12 cellular contexts compared by ENCODE assay signal in genomic region chr21:42047821-42048613, GRCh38. TPM values are rescaled to one million over a fixed set of nuclear protein-coding genes. Genes with fewer than 3 reads are reported as not detected.
DNase-seq lines count a peak whose midpoint lies in the region; ATAC-seq and TF ChIP-seq lines count a peak whose summit lies in the region.
"Had no signal": no experiment of that assay in that cellular context is flagged by ENCODE, and none has a peak within 500 bp of the region (broad histone marks: within the 10 kb centered on the region; RNA-seq: fewer than 3 reads in every experiment).

No MANE protein-coding gene starts in this region.

- peaks cover 24% of the 10 kb centered on the region for H3K4me1 Mint-ChIP-seq in osteocyte (ENCODE audit: unreplicated experiment)
- peaks cover 7 to 16% (median 11%) of the 10 kb centered on the region in 4 donors for H3K4me1 Mint-ChIP-seq in naive thymus-derived CD8-positive, alpha-beta T cell
- peaks cover 4% of the 10 kb centered on the region for H3K4me1 Mint-ChIP-seq in activated naive CD4-positive, alpha-beta T cell treated with anti-CD3 and anti-CD28 coated beads for 36 hours (ENCODE audit: low read depth)

- no peak for TF ChIP-seq POLR2A in GM18505 (IDR thresholded peaks at IDR 0.05; ENCODE audit: borderline replicate concordance, extremely low read depth, insufficient read depth, insufficient read length)

- peak overlapping the region; percentile 85 for H3K27ac Mint-ChIP-seq in osteocyte (ENCODE audit: unreplicated experiment)
- peak overlapping the region in 1 of 10 donors; percentile 25 for H3K27ac Mint-ChIP-seq in naive thymus-derived CD8-positive, alpha-beta T cell
- no peak overlapping the region for H3K27ac Mint-ChIP-seq in activated naive CD4-positive, alpha-beta T cell treated with anti-CD3 and anti-CD28 coated beads for 36 hours
- H3K27ac Mint-ChIP-seq: activated B cell treated with CpG ODN at 0.5 μM for 24 hours; brain; CD8-positive, alpha-beta T cell had no signal

- H3K27me3 Mint-ChIP-seq in osteocyte (ENCODE audit: unreplicated experiment): no peaks in the 10 kb centered on the region
- H3K27me3 Mint-ChIP-seq in naive thymus-derived CD8-positive, alpha-beta T cell: no peaks in the 10 kb centered on the region
- no peaks in the 10 kb centered on the region for H3K27me3 Mint-ChIP-seq in activated naive CD4-positive, alpha-beta T cell treated with anti-CD3 and anti-CD28 coated beads for 36 hours (ENCODE audit: low read depth)
- H3K27me3 Mint-ChIP-seq: activated B cell treated with CpG ODN at 0.5 μM for 24 hours had no signal

- DNase-seq in AG08395 (ENCODE audit: low spot score) (peak; percentile 91), NCI-H226 (peak; percentile 87), epithelial cell of proximal tubule (ENCODE audit: low read depth) (peak; percentile 50), osteocyte (ENCODE audit: extremely low spot score, unreplicated experiment) (no peak)
- DNase-seq in naive thymus-derived CD8-positive, alpha-beta T cell: no peak
- DNase-seq in activated naive CD4-positive, alpha-beta T cell treated with anti-CD3 and anti-CD28 coated beads for 36 hours: no peak
- DNase-seq: activated B cell treated with CpG ODN at 0.5 μM for 24 hours; CD8-positive, alpha-beta T cell; NCI-H2227 treated with DMSO at 0.1 percent for 48 hours had no signal

- no peak overlapping the region for H3K4me3 ChIP-seq in epithelial cell of proximal tubule (ENCODE audit: low read depth, low read length)

- no peak overlapping the region for H3K4me3 Mint-ChIP-seq in osteocyte (ENCODE audit: unreplicated experiment)
- no peak overlapping the region for H3K4me3 Mint-ChIP-seq in naive thymus-derived CD8-positive, alpha-beta T cell
- no peak overlapping the region for H3K4me3 Mint-ChIP-seq in activated naive CD4-positive, alpha-beta T cell treated with anti-CD3 and anti-CD28 coated beads for 36 hours
- H3K4me3 Mint-ChIP-seq: activated B cell treated with CpG ODN at 0.5 μM for 24 hours; brain; CD8-positive, alpha-beta T cell had no signal

- CTCF ChIA-PET in activated naive CD4-positive, alpha-beta T cell treated with anti-CD3 and anti-CD28 coated beads for 36 hours (lab: Charles Lee): no interaction called here

- intact Hi-C loops in activated naive CD4-positive, alpha-beta T cell treated with anti-CD3 and anti-CD28 coated beads for 36 hours (cut with micrococcal nuclease): no loop called here

- no peaks in the 10 kb centered on the region for H3K9me3 Mint-ChIP-seq in osteocyte (ENCODE audit: unreplicated experiment)
- H3K9me3 Mint-ChIP-seq in naive thymus-derived CD8-positive, alpha-beta T cell: no peaks in the 10 kb centered on the region
- H3K9me3 Mint-ChIP-seq in activated naive CD4-positive, alpha-beta T cell treated with anti-CD3 and anti-CD28 coated beads for 36 hours: no peaks in the 10 kb centered on the region
- H3K9me3 Mint-ChIP-seq: activated B cell treated with CpG ODN at 0.5 μM for 24 hours; CD8-positive, alpha-beta T cell had no signal

- POLR2A ChIA-PET in naive thymus-derived CD8-positive, alpha-beta T cell (lab: Charles Lee): interaction anchor here (1.7 kb wide), 1 partner anchor 10 kb away, joined by 7 read pairs; no protein-coding TSS in a partner anchor

- no peak for ATAC-seq in naive thymus-derived CD8-positive, alpha-beta T cell
- no peak for ATAC-seq in GM18505 (IDR thresholded peaks at IDR 0.05; ENCODE audit: unreplicated experiment)
- ATAC-seq in GM18519 (IDR thresholded peaks at IDR 0.05; ENCODE audit: low FRiP score, unreplicated experiment): no peak
- ATAC-seq: CD8-positive, alpha-beta T cell had no signal

- TF ChIP-seq CTCF in epithelial cell of proximal tubule (conservative IDR thresholded peaks at IDR 0.05; ENCODE audit: low read depth, low read length): no peak
- TF ChIP-seq CTCF in osteocyte (IDR thresholded peaks at IDR 0.05): peak; percentile 24

- H3K36me3 Mint-ChIP-seq in osteocyte (ENCODE audit: unreplicated experiment): no peaks in the 10 kb centered on the region
- H3K36me3 Mint-ChIP-seq in naive thymus-derived CD8-positive, alpha-beta T cell: no peaks in the 10 kb centered on the region
- H3K36me3 Mint-ChIP-seq in activated naive CD4-positive, alpha-beta T cell treated with anti-CD3 and anti-CD28 coated beads for 36 hours (ENCODE audit: low read depth): no peaks in the 10 kb centered on the region
- H3K36me3 Mint-ChIP-seq: brain; CD8-positive, alpha-beta T cell had no signal

RNA-seq across cellular contexts. Expression of gene UMODL1, which starts 23.1 kb away (rescaled TPM):
- total RNA-seq in epithelial cell of proximal tubule (not detected in 2 replicates), osteocyte (0.68 TPM in 1 of 2 replicates, not detected in the other)
- total RNA-seq in naive thymus-derived CD8-positive, alpha-beta T cell: 1 to 10 TPM; 2.7 to 3.1 TPM
- polyA plus RNA-seq in naive thymus-derived CD8-positive, alpha-beta T cell: under 1 TPM; 0.03 to 0.07 (median 0.06) TPM
- not detected for total RNA-seq in activated naive CD4-positive, alpha-beta T cell treated with anti-CD3 and anti-CD28 coated beads for 36 hours

RNA-seq across cellular contexts. Expression of gene ZBTB21, which starts 37.9 kb away (rescaled TPM):
- 4.9 and 6.3 TPM in 2 replicates for total RNA-seq in epithelial cell of proximal tubule
- 20.3 and 20.9 TPM in 2 replicates for total RNA-seq in osteocyte
- total RNA-seq in naive thymus-derived CD8-positive, alpha-beta T cell: 10 to 100 TPM; 29.4 to 33.3 TPM
- 1 to 10 TPM; 4.2 to 6.3 (median 4.7) TPM for polyA plus RNA-seq in naive thymus-derived CD8-positive, alpha-beta T cell
- 10 to 100 TPM; 27.8 to 28.0 TPM for total RNA-seq in activated naive CD4-positive, alpha-beta T cell treated with anti-CD3 and anti-CD28 coated beads for 36 hours

Comparison
In these comparisons a context has a peak if more than half of its experiments do, and no peak if none do; other contexts are left out.
1. DNase-seq: peak in AG08395 (single experiment), NCI-H226 (single experiment) and epithelial cell of proximal tubule (single experiment); none in osteocyte (single experiment), naive thymus-derived CD8-positive, alpha-beta T cell (0 of 10) and activated naive CD4-positive, alpha-beta T cell treated with anti-CD3 and anti-CD28 coated beads for 36 hours (single experiment).